In the genomic region with DNA sequence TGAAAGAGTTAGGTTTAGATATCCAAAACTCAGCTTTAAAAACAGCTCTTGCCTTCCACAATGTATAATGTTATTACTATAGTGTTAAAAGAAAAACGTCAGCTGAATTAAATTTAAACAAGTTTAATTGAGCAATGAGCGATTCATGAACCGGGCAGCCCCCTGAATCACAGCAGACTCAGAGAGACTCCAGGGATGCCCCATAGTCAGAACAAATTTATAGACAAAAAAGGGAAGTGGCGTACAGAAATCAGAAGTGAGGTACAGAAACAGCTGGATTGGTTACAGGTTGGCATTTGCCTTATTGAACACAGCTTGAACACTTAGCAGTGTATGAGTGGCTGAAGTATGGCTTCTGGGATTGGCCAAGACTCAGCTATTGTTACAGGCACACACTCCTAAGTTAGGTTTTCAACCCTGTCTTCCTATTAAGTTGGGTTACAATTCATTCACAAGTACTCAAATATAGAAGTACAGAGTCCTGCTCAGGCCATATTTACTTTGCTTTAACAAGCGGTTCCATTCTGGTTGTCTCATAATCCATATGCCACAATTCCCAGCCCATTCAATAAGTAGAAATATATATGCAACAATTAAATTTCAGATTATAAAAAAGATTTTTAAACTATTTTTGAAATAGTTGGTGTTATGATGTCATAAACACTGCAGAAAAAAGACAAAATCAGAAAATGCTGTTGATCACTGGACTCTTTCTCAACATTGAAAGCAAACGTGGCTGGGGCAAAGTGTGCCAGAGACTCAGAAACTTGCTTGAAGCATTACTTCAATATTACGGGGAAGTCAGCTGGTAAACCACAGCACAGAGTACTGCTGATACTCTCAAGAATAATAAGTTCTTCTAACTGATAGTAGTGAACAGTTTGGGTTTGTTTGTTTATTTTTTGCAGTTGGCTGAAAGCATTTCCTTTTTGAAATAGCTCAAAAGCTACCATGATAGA, we compare ENCODE assay signal across 1 cellular context.
A peak's percentile ranks its signal among the peaks of the same experiment; 100 is the strongest.
TF ChIP-seq lines count a peak whose summit lies in the region.

No MANE protein-coding gene starts in this region.

TF ChIP-seq in HepG2, 621 proteins besides CTCF, POLR2A, EP300 and RAD21 (continued from another document):
- TF ChIP-seq, protein P1, sequence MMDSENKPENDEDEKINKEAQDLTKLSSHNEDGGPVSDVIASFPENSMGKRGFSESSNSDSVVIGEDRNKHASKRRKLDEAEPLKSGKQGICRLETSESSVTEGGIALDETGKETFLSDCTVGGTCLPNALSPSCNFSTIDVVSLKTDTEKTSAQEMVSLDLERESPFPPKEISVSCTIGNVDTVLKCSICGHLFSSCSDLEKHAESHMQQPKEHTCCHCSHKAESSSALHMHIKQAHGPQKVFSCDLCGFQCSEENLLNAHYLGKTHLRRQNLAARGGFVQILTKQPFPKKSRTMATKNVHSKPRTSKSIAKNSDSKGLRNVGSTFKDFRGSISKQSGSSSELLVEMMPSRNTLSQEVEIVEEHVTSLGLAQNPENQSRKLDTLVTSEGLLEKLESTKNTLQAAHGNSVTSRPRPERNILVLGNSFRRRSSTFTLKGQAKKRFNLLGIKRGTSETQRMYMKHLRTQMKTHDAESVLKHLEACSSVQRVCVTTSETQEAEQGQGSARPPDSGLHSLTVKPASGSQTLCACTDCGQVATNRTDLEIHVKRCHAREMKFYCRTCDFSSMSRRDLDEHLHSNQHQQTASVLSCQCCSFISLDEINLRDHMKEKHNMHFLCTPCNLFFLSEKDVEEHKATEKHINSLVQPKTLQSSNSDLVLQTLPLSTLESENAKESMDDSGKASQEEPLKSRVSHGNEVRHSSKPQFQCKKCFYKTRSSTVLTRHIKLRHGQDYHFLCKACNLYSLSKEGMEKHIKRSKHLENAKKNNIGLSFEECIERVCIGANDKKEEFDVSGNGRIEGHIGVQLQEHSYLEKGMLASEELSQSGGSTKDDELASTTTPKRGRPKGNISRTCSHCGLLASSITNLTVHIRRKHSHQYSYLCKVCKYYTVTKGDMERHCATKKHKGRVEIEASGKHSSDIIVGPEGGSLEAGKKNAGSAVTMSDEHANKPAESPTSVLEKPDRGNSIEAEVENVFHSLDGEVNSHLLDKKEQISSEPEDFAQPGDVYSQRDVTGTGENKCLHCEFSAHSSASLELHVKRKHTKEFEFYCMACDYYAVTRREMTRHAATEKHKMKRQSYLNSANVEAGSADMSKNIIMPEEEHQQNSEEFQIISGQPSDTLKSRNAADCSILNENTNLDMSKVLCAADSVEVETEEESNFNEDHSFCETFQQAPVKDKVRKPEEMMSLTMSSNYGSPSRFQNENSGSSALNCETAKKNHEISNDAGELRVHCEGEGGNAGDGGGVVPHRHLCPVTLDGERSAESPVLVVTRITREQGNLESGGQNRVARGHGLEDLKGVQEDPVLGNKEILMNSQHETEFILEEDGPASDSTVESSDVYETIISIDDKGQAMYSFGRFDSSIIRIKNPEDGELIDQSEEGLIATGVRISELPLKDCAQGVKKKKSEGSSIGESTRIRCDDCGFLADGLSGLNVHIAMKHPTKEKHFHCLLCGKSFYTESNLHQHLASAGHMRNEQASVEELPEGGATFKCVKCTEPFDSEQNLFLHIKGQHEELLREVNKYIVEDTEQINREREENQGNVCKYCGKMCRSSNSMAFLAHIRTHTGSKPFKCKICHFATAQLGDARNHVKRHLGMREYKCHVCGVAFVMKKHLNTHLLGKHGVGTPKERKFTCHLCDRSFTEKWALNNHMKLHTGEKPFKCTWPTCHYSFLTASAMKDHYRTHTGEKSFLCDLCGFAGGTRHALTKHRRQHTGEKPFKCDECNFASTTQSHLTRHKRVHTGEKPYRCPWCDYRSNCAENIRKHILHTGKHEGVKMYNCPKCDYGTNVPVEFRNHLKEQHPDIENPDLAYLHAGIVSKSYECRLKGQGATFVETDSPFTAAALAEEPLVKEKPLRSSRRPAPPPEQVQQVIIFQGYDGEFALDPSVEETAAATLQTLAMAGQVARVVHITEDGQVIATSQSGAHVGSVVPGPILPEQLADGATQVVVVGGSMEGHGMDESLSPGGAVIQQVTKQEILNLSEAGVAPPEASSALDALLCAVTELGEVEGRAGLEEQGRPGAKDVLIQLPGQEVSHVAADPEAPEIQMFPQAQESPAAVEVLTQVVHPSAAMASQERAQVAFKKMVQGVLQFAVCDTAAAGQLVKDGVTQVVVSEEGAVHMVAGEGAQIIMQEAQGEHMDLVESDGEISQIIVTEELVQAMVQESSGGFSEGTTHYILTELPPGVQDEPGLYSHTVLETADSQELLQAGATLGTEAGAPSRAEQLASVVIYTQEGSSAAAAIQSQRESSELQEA (CRISPR knock-in tag; IDR thresholded peaks at IDR 0.05; ENCODE audit: not compliant biosample characterization): no peak
- no peak for TF ChIP-seq ZNF83 (CRISPR knock-in tag; IDR thresholded peaks at IDR 0.05; ENCODE audit: borderline replicate concordance)
- TF ChIP-seq, protein P2, sequence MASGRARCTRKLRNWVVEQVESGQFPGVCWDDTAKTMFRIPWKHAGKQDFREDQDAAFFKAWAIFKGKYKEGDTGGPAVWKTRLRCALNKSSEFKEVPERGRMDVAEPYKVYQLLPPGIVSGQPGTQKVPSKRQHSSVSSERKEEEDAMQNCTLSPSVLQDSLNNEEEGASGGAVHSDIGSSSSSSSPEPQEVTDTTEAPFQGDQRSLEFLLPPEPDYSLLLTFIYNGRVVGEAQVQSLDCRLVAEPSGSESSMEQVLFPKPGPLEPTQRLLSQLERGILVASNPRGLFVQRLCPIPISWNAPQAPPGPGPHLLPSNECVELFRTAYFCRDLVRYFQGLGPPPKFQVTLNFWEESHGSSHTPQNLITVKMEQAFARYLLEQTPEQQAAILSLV (CRISPR knock-in tag; IDR thresholded peaks at IDR 0.05; ENCODE audit: borderline replicate concordance): no peak
- no peak for TF ChIP-seq SIX1 (CRISPR knock-in tag; IDR thresholded peaks at IDR 0.05; ENCODE audit: borderline replicate concordance)
- no peak for TF ChIP-seq ZBTB38 (CRISPR knock-in tag; IDR thresholded peaks at IDR 0.05)
- TF ChIP-seq NFE2 (CRISPR knock-in tag; IDR thresholded peaks at IDR 0.05): no peak
- no peak for TF ChIP-seq HDAC2 (CRISPR knock-in tag; IDR thresholded peaks at IDR 0.05)
- TF ChIP-seq LCORL (IDR thresholded peaks at IDR 0.05): no peak
- TF ChIP-seq LCORL (CRISPR knock-in tag; IDR thresholded peaks at IDR 0.05): peak; percentile 23; the same call in 1 of the 2 replicates
- no peak for TF ChIP-seq SMYD3 (CRISPR knock-in tag; IDR thresholded peaks at IDR 0.05)
- TF ChIP-seq ZNF768 (CRISPR knock-in tag; IDR thresholded peaks at IDR 0.05): no peak
- TF ChIP-seq, protein P3, sequence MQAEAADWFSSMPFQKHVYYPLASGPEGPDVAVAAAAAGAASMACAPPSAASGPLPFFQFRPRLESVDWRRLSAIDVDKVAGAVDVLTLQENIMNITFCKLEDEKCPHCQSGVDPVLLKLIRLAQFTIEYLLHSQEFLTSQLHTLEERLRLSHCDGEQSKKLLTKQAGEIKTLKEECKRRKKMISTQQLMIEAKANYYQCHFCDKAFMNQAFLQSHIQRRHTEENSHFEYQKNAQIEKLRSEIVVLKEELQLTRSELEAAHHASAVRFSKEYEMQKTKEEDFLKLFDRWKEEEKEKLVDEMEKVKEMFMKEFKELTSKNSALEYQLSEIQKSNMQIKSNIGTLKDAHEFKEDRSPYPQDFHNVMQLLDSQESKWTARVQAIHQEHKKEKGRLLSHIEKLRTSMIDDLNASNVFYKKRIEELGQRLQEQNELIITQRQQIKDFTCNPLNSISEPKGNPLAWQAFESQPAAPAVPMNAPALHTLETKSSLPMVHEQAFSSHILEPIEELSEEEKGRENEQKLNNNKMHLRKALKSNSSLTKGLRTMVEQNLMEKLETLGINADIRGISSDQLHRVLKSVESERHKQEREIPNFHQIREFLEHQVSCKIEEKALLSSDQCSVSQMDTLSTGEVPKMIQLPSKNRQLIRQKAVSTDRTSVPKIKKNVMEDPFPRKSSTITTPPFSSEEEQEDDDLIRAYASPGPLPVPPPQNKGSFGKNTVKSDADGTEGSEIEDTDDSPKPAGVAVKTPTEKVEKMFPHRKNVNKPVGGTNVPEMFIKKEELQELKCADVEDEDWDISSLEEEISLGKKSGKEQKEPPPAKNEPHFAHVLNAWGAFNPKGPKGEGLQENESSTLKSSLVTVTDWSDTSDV (CRISPR knock-in tag; IDR thresholded peaks at IDR 0.05): no peak
- no peak for TF ChIP-seq ZSCAN31 (CRISPR knock-in tag; IDR thresholded peaks at IDR 0.05; ENCODE audit: low read depth)
- peak; percentile 13; the same call in 1 of the 2 replicates for TF ChIP-seq HNF4G (IDR thresholded peaks at IDR 0.05; ENCODE audit: borderline replicate concordance, low read depth, low read length)
- TF ChIP-seq HNF4G (CRISPR knock-in tag; IDR thresholded peaks at IDR 0.05; ENCODE audit: borderline replicate concordance, low read depth): no peak
- no peak for TF ChIP-seq SOX6 (IDR thresholded peaks at IDR 0.05)
- TF ChIP-seq SOX6 (CRISPR knock-in tag; IDR thresholded peaks at IDR 0.05): peak; percentile 34; the same call in 1 of the 2 replicates
- no peak for TF ChIP-seq GTF3A (CRISPR knock-in tag; conservative IDR thresholded peaks at IDR 0.05)
- TF ChIP-seq PITX1 (CRISPR knock-in tag; IDR thresholded peaks at IDR 0.05): no peak
- no peak for TF ChIP-seq ZMAT3 (CRISPR knock-in tag; conservative IDR thresholded peaks at IDR 0.05)
- TF ChIP-seq ZNF10 (CRISPR knock-in tag; IDR thresholded peaks at IDR 0.05; ENCODE audit: borderline replicate concordance, low read depth): no peak
- no peak for TF ChIP-seq NRL (CRISPR knock-in tag; IDR thresholded peaks at IDR 0.05; ENCODE audit: borderline replicate concordance)
- TF ChIP-seq TOE1 (CRISPR knock-in tag; IDR thresholded peaks at IDR 0.05): no peak
- TF ChIP-seq FOXA3 (CRISPR knock-in tag; IDR thresholded peaks at IDR 0.05): peak; percentile 0; the same call in 1 of the 2 replicates
- no peak for TF ChIP-seq KLF6 (CRISPR knock-in tag; IDR thresholded peaks at IDR 0.05)
